ENCODE assay signal across 2 cellular contexts in genomic region chr11:10231803-10232202, GRCh38.
DNase-seq lines count a peak whose midpoint lies in the region; ATAC-seq, FAIRE-seq and TF ChIP-seq lines count a peak whose summit lies in the region.
"Not testable (repeated sequence)": the region's sequence is repeated elsewhere in the genome, so short reads cannot be mapped to it uniquely, and the experiment has no call there.

No MANE protein-coding gene starts in this region.

- TF ChIP-seq POLR2A in HepG2 (IDR thresholded peaks at IDR 0.05; ENCODE audit: insufficient read depth in 1 of 2, low read depth in 2 of 2, low read length in 2 of 2), result not testable (repeated sequence)

- not testable (repeated sequence) for H3K27me3 Mint-ChIP-seq in endothelial cell (ENCODE audit: unreplicated experiment)

- not testable (repeated sequence) for H3K4me1 ChIP-seq in HepG2 (ENCODE audit: insufficient read depth, low read length)

- H3K4me3 Mint-ChIP-seq in endothelial cell (ENCODE audit: unreplicated experiment), result peak overlapping the region; percentile 25

- H3K27ac Mint-ChIP-seq in endothelial cell (ENCODE audit: unreplicated experiment), result not testable (repeated sequence)

- not testable (repeated sequence) for H3K4me3 ChIP-seq in HepG2 (replicated peaks in 1 of 3; ENCODE audit: insufficient read depth in 1 of 3, low read depth in 2 of 3, low read length in 3 of 3)

- CTCF ChIA-PET in HepG2 (lab: Yijun Ruan, JAX; ENCODE audit: low intra/inter-chr PET ratio, low total read pairs), result not testable (repeated sequence)

- POLR2A ChIA-PET in HepG2 (lab: Yijun Ruan, JAX), result not testable (repeated sequence)

- TF ChIP-seq RAD21 in HepG2 (CRISPR knock-in tag; IDR thresholded peaks at IDR 0.05), result not testable (repeated sequence)

- not testable (repeated sequence) for H2AFZ ChIP-seq in HepG2 (ENCODE audit: low read length)

- H3K27ac ChIP-seq in HepG2 (ENCODE audit: extremely low read length, insufficient read depth, low read length), result not testable (repeated sequence)

- ATAC-seq in HepG2, result not testable (repeated sequence)

- in situ Hi-C loops in HepG2 (cut with HindIII; ENCODE audit: extremely low pct_ligation_motif_present, low pct_unique_long_range_greater_than_20kb), result not testable (repeated sequence)

- not testable (repeated sequence) for FAIRE-seq in HepG2 (lab: Jason Lieb, UNC)

- TF ChIP-seq CTCF in endothelial cell (IDR thresholded peaks at IDR 0.05; ENCODE audit: unreplicated experiment); HepG2 (CRISPR knock-in tag; IDR thresholded peaks at IDR 0.05): not testable (repeated sequence)

- not testable (repeated sequence) for H3K9me3 ChIP-seq in HepG2 (ENCODE audit: low read length)

- not testable (repeated sequence) for H3K79me2 ChIP-seq in HepG2 (ENCODE audit: insufficient read depth, low read length)

- H3K9me3 Mint-ChIP-seq in endothelial cell (ENCODE audit: unreplicated experiment), result peaks cover 11% of the 10 kb centered on the region

- not testable (repeated sequence) for H3K27me3 ChIP-seq in HepG2 (ENCODE audit: control insufficient read depth in 1 of 2, insufficient read depth in 2 of 2, low read length in 2 of 2)

- DNase-seq in endothelial cell (ENCODE audit: low spot score); HepG2 (ENCODE audit: low spot score): not testable (repeated sequence)

- H3K36me3 ChIP-seq in HepG2 (replicated peaks in 1 of 2; ENCODE audit: control insufficient read depth in 1 of 2, insufficient read depth in 2 of 2, low read length in 2 of 2), result not testable (repeated sequence)

- H3K4me2 ChIP-seq in HepG2 (ENCODE audit: low read depth, low read length), result not testable (repeated sequence)

- not testable (repeated sequence) for H3K4me1 Mint-ChIP-seq in endothelial cell (ENCODE audit: unreplicated experiment)

- H4K20me1 ChIP-seq in HepG2 (ENCODE audit: insufficient read depth, low read length), result not testable (repeated sequence)

- not testable (repeated sequence) for H3K9ac ChIP-seq in HepG2 (ENCODE audit: insufficient read depth, low read depth, low read length)

- not testable (repeated sequence) for TF ChIP-seq EP300 in HepG2 (IDR thresholded peaks at IDR 0.05; ENCODE audit: low read depth in 2 of 2, low read length in 2 of 2); HepG2 (CRISPR knock-in tag; IDR thresholded peaks at IDR 0.05; ENCODE audit: borderline replicate concordance)

- H3K36me3 Mint-ChIP-seq in endothelial cell (ENCODE audit: low read depth, unreplicated experiment), result peaks cover 46% of the 10 kb centered on the region

- BruUV-seq in HepG2 (replicated peaks; lab: Mats Ljungman, UMichigan), result not testable (repeated sequence)

- WGBS in HepG2 (ENCODE audit: low lambda C conversion rate), result 80% methylated on average over 1 of the region's 13 CpGs

- intact Hi-C loops in HepG2 (cut with micrococcal nuclease; ENCODE audit: unreplicated experiment), result not testable (repeated sequence)

TF ChIP-seq in HepG2, 621 proteins besides CTCF, POLR2A, EP300 and RAD21:
- TF ChIP-seq ZMYM4 (CRISPR knock-in tag; IDR thresholded peaks at IDR 0.05), result peak; percentile 79
- TF ChIP-seq ZBTB33 (CRISPR knock-in tag; IDR thresholded peaks at IDR 0.05), result peak; percentile 87
- TF ChIP-seq FOXA1 (IDR thresholded peaks at IDR 0.05), result not testable (repeated sequence)
- TF ChIP-seq FOXA1 (CRISPR knock-in tag; IDR thresholded peaks at IDR 0.05), result 0 out of 2 replicates have a peak, but pooled peaks have one; percentile 37
- peak; percentile 52; the same call in 1 of the 2 replicates for TF ChIP-seq POGZ (CRISPR knock-in tag; IDR thresholded peaks at IDR 0.05)
- peak; percentile 64; the same call in 1 of the 2 replicates for TF ChIP-seq ZNF281 (CRISPR knock-in tag; IDR thresholded peaks at IDR 0.05; ENCODE audit: borderline replicate concordance)
